8 cellular contexts compared by ENCODE assay signal in the genomic region with DNA sequence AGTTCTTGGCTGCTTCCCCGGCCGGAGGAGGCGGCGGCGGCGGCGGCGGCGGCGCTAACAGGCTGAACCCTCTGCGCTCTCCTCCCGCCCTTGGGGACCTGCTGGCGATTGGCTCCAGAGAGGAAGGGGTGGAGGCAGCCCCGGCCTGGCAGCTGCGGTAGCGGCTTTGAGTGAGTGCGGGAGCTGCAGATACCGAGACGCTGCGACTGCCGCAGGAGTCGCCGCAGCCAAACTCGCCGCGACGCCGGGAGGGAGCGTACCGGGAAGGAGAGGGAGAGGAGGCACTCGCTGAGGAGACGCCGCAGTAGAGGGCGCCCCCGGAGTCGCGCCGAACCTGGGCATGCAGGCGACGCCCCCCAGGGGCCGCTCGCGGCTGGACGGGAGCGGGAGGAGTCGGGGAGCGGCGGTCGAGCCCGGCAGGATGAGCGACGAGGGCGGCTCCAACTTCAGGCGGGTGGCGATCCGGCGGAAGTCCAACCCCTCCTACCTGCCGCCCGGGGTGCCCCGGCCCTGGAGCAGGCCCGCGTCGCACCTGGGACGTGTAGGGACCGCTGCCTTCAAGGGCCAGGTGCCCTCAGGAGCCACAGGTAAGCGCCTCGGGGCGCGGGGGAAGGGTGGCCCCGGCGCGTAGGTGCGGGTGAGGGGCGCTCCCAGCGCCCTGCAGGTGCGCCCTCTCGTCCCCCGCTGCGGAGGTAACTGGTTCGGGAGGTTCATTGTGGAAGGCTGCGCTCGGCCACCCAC. TPM values are rescaled to one million over a fixed set of nuclear protein-coding genes. Genes with fewer than 3 reads are reported as not detected.
A peak's percentile ranks its signal among the peaks of the same experiment; 100 is the strongest.
DNase-seq lines count a peak whose midpoint lies in the region; ATAC-seq, FAIRE-seq and TF ChIP-seq lines count a peak whose summit lies in the region.

Gene FGD4 (plus strand): TSS at position 186 of the 741 bp plus-strand sequence.

- peaks cover 28 to 43% of the 10 kb centered on the region in 2 experiments for H3K79me2 ChIP-seq in H1 (ENCODE audit: control insufficient read depth in 1 of 2, insufficient read depth in 2 of 2, low read length in 2 of 2)

- peak in 4 of 5 donors; percentile 25 to 43 (median 36) for DNase-seq in CD4-positive, alpha-beta memory T cell
- DNase-seq in NCI-H345 treated with DMSO at 0.1 percent for 48 hours (lab: John Stamatoyannopoulos, UW; ENCODE audit: unreplicated experiment) (peak; percentile 76), H1 (ENCODE audit: low read depth in 1 of 2, low spot score in 2 of 2) (peak; percentile 66 to 90), lung (ENCODE audit: low spot score) (peak; percentile 87)
- peak; percentile 67 for DNase-seq in activated CD4-positive, alpha-beta T cell treated with anti-CD3 and anti-CD28 coated beads, Interleukin-2, amount 10 ng/mL, durations not matched to agents 7 days and 5 days
- peak; percentile 39 to 53 for DNase-seq in stimulated activated CD4-positive, alpha-beta T cell treated with anti-CD3 and anti-CD28 coated beads, Interleukin-4, amount 100 ng/mL, for 48 hours (ENCODE audit: low read depth in 2 of 2)

- H4K91ac ChIP-seq in H1 (replicated peaks; ENCODE audit: insufficient read length, low read length), result peak within 1 kb of the TSS; percentile 90

- TF ChIP-seq EP300 in H1 (IDR thresholded peaks at IDR 0.05; ENCODE audit: borderline replicate concordance in 1 of 2, low read depth in 2 of 2, low read length in 2 of 2), result 0 out of 3 replicates have a peak, but pooled peaks of 1 of the 2 experiments have one; percentile 12

- H3K36me3 ChIP-seq in CD4-positive, alpha-beta memory T cell (ENCODE audit: insufficient read depth, low read length), result no peaks in the 10 kb centered on the region
- H3K36me3 ChIP-seq in H1 (ENCODE audit: control insufficient read depth in 2 of 4, insufficient read depth in 4 of 4, low read length in 3 of 4), result peaks cover 0 to 12% (median 0%) of the 10 kb centered on the region in 4 experiments; a peak in 1 of 8 replicates
- H3K36me3 ChIP-seq in lung (ENCODE audit: control insufficient read depth in 2 of 2, insufficient read depth in 2 of 2, low read length in 2 of 2), result no peaks in the 10 kb centered on the region

- peak; percentile 21 to 86 for TF ChIP-seq POLR2A in H1 (IDR thresholded peaks at IDR 0.05; ENCODE audit: control extremely low read depth in 1 of 2, low read depth in 2 of 2, low read length in 2 of 2)

- peaks cover 22 to 33% of the 10 kb centered on the region in 2 donors for H3K27me3 Mint-ChIP-seq in CD4-positive, alpha-beta memory T cell
- peaks cover 52% of the 10 kb centered on the region for H3K27me3 Mint-ChIP-seq in activated CD4-positive, alpha-beta T cell treated with anti-CD3 and anti-CD28 coated beads, Interleukin-2, amount 10 ng/mL, durations not matched to agents 7 days and 5 days

- peaks cover 12% of the 10 kb centered on the region for H3K27me3 ChIP-seq in CD4-positive, alpha-beta memory T cell (ENCODE audit: insufficient read depth, low read length)
- H3K27me3 ChIP-seq in H1 (replicated peaks in 1 of 4; ENCODE audit: control insufficient read depth in 3 of 4, extremely low read depth in 1 of 4, insufficient read depth in 3 of 4, low read length in 3 of 4), result no peaks in the 10 kb centered on the region
- no peaks in the 10 kb centered on the region for H3K27me3 ChIP-seq in lung (ENCODE audit: control insufficient read depth, insufficient read depth)

- 2% methylated on average over 33 of the region's 82 CpGs; no CpG with 5 or more reads in 1 of the 2 experiments for WGBS in H1 (ENCODE audit: extremely low coverage in 1 of 2, insufficient coverage in 1 of 2, insufficient read length in 1 of 2, insufficient replicate concordance in 2 of 2, low coverage in 1 of 2, low lambda C conversion rate in 2 of 2, missing lambda C conversion rate in 1 of 2), 2 experiments
- 0 to 1% methylated on average over 62 to 82 of the region's 82 CpGs for WGBS in lung, 2 donors

- no peak within 1 kb of the TSS for H3K27ac ChIP-seq in CD4-positive, alpha-beta memory T cell (ENCODE audit: low read depth, low read length)
- H3K27ac ChIP-seq in H1 (ENCODE audit: low read depth, low read length), result peak within 1 kb of the TSS; percentile 91
- peak within 1 kb of the TSS; percentile 89 to 92 for H3K27ac ChIP-seq in lung (ENCODE audit: low read depth in 1 of 2, low read length in 1 of 2)

- H3K79me1 ChIP-seq in H1 (ENCODE audit: low read depth, low read length), result peaks cover 4% of the 10 kb centered on the region; the same call in 1 of the 2 replicates

- H3K23ac ChIP-seq in H1 (ENCODE audit: insufficient read length), result no peak within 1 kb of the TSS

- intact Hi-C loops in CD4-positive, alpha-beta memory T cell (cut with micrococcal nuclease), result no loop called here

- TF ChIP-seq CTCF in H1 (IDR thresholded peaks at IDR 0.05; ENCODE audit: control extremely low read depth in 1 of 3, insufficient read depth in 1 of 3, low read depth in 1 of 3, low read length in 3 of 3) (peak; percentile 56 to 87 (median 64)), lung (IDR thresholded peaks at IDR 0.05; ENCODE audit: control extremely low read depth, extremely low read depth) (no peak)

- peak within 1 kb of the TSS; percentile 55 for H3K4ac ChIP-seq in H1 (replicated peaks; ENCODE audit: insufficient read length, low read depth, low read length)

- peak within 1 kb of the TSS in 1 of 7 donors; percentile 24 for H3K27ac Mint-ChIP-seq in CD4-positive, alpha-beta memory T cell
- H3K27ac Mint-ChIP-seq in activated CD4-positive, alpha-beta T cell treated with anti-CD3 and anti-CD28 coated beads, Interleukin-2, amount 10 ng/mL, durations not matched to agents 7 days and 5 days, result no peak within 1 kb of the TSS

- POLR2A ChIA-PET in CD4-positive, alpha-beta memory T cell (lab: Charles Lee; ENCODE audit: partially characterized antibody), result no interaction called here
- POLR2A ChIA-PET in activated CD4-positive, alpha-beta T cell treated with anti-CD3 and anti-CD28 coated beads, Interleukin-2, amount 10 ng/mL, durations not matched to agents 7 days and 5 days (lab: Charles Lee), result interaction anchor here (0.7 kb wide), 2 partner anchors 40 to 55 kb away, joined by 3 read pairs; no protein-coding TSS in a partner anchor
- POLR2A ChIA-PET in H1 (lab: Charles Lee; ENCODE audit: partially characterized antibody), result interaction anchor here (0.6 to 2.1 kb wide), 21 partner anchors 8 to 280 kb away, joined by 3 to 12 read pairs (median 4); partner anchors contain the start of gene DNM1L

- H3K9ac ChIP-seq in H1 (replicated peaks in 1 of 4; ENCODE audit: extremely low read depth in 1 of 4, low read depth in 3 of 4, low read length in 3 of 4), result peak within 1 kb of the TSS; percentile 78 to 85 (median 82)

- peaks cover 13% of the 10 kb centered on the region for H3K4me1 ChIP-seq in CD4-positive, alpha-beta memory T cell (ENCODE audit: insufficient read depth, low read length)
- H3K4me1 ChIP-seq in H1 (replicated peaks in 1 of 4; ENCODE audit: control insufficient read depth in 3 of 4, insufficient read depth in 4 of 4, low read length in 3 of 4) (peaks cover 3 to 12% (median 7%) of the 10 kb centered on the region in 4 experiments; a peak in 5 of 7 replicates), lung (ENCODE audit: control insufficient read depth in 2 of 2, insufficient read depth in 2 of 2, low read length in 2 of 2) (peaks cover 0 to 7% of the 10 kb centered on the region in 2 donors)

- CTCF ChIA-PET in CD4-positive, alpha-beta memory T cell (lab: Charles Lee; ENCODE audit: partially characterized antibody), result no interaction called here
- CTCF ChIA-PET in activated CD4-positive, alpha-beta T cell treated with anti-CD3 and anti-CD28 coated beads, Interleukin-2, amount 10 ng/mL, durations not matched to agents 7 days and 5 days (lab: Charles Lee), result interaction anchor here (0.7 to 1.1 kb wide), 2 partner anchors 9 to 356 kb away, joined by 3 read pairs; partner anchors contain the start of gene YARS2
- CTCF ChIA-PET in H1 (lab: Charles Lee; ENCODE audit: partially characterized antibody), result interaction anchor here (0.7 to 1.8 kb wide), 9 partner anchors 8 to 269 kb away, joined by 3 to 8 read pairs (median 4); no protein-coding TSS in a partner anchor

- ATAC-seq in GM19372 (IDR thresholded peaks at IDR 0.05; ENCODE audit: low read depth, unreplicated experiment) (peak; percentile 84), HG03439 (IDR thresholded peaks at IDR 0.05; ENCODE audit: unreplicated experiment) (peak; percentile 83), lung (ENCODE audit: insufficient read depth, low FRiP score) (peak; percentile 96)

- peak within 1 kb of the TSS; percentile 95; the same call in 1 of the 2 replicates for H2BK5ac ChIP-seq in H1 (ENCODE audit: low read depth, low read length)

- H3K9me3 ChIP-seq in CD4-positive, alpha-beta memory T cell (ENCODE audit: control insufficient read depth in 1 of 2, low read length in 2 of 2), result no peaks in the 10 kb centered on the region
- H3K9me3 ChIP-seq in H1 (ENCODE audit: insufficient read depth in 2 of 2, low read depth in 1 of 2, low read length in 1 of 2), result no peaks in the 10 kb centered on the region
- no peaks in the 10 kb centered on the region for H3K9me3 ChIP-seq in lung (ENCODE audit: control insufficient read depth in 2 of 2, insufficient read depth in 1 of 2, low read length in 1 of 2)

- peaks cover 5 to 12% (median 8%) of the 10 kb centered on the region in 4 donors for H3K4me1 Mint-ChIP-seq in CD4-positive, alpha-beta memory T cell
- peaks cover 12% of the 10 kb centered on the region for H3K4me1 Mint-ChIP-seq in activated CD4-positive, alpha-beta T cell treated with anti-CD3 and anti-CD28 coated beads, Interleukin-2, amount 10 ng/mL, durations not matched to agents 7 days and 5 days

- no peaks in the 10 kb centered on the region for H3K36me3 Mint-ChIP-seq in CD4-positive, alpha-beta memory T cell
- H3K36me3 Mint-ChIP-seq in activated CD4-positive, alpha-beta T cell treated with anti-CD3 and anti-CD28 coated beads, Interleukin-2, amount 10 ng/mL, durations not matched to agents 7 days and 5 days (ENCODE audit: low read depth), result no peaks in the 10 kb centered on the region

- no peak within 1 kb of the TSS for H2AFZ ChIP-seq in H1 (ENCODE audit: low read length)

- peak within 1 kb of the TSS; percentile 64 for H2BK12ac ChIP-seq in H1 (ENCODE audit: low read depth, low read length)

- no peak within 1 kb of the TSS for H3K14ac ChIP-seq in H1 (ENCODE audit: insufficient read length)

- H2AK5ac ChIP-seq in H1 (ENCODE audit: low read depth, low read length), result peak within 1 kb of the TSS; percentile 7; the same call in 1 of the 2 replicates

- peak within 1 kb of the TSS in 1 of 2 donors; percentile 55 for H3K4me3 ChIP-seq in CD4-positive, alpha-beta memory T cell (ENCODE audit: low read length in 2 of 2)
- H3K4me3 ChIP-seq in H1 (ENCODE audit: extremely low read depth in 1 of 4, insufficient read depth in 2 of 4, low read depth in 3 of 4, low read length in 4 of 4), result peak within 1 kb of the TSS; percentile 76 to 88 (median 80)
- peak within 1 kb of the TSS; percentile 81 for H3K4me3 ChIP-seq in lung

- H4K20me1 ChIP-seq in H1 (replicated peaks in 1 of 2; ENCODE audit: control insufficient read depth in 1 of 2, insufficient read depth in 2 of 2, low read length in 2 of 2), result peaks cover 0 to 2% of the 10 kb centered on the region in 2 experiments

- no peak within 1 kb of the TSS for H2BK20ac ChIP-seq in H1 (ENCODE audit: low read length)

- TF ChIP-seq RAD21 in H1 (IDR thresholded peaks at IDR 0.05 in 1 of 2, conservative IDR thresholded peaks at IDR 0.05 in 1 of 2; ENCODE audit: low read depth in 2 of 2, low read length in 2 of 2), result peak; percentile 44 to 57; a peak in 3 of 4 replicates

- H4K8ac ChIP-seq in H1 (ENCODE audit: extremely low read depth, insufficient read depth, low read length), result peak within 1 kb of the TSS; percentile 96

- H3K23me2 ChIP-seq in H1 (ENCODE audit: low read depth, low read length), result peaks cover 3% of the 10 kb centered on the region

- peak within 1 kb of the TSS; percentile 83 to 95 (median 90) for H3K4me3 Mint-ChIP-seq in CD4-positive, alpha-beta memory T cell
- H3K4me3 Mint-ChIP-seq in activated CD4-positive, alpha-beta T cell treated with anti-CD3 and anti-CD28 coated beads, Interleukin-2, amount 10 ng/mL, durations not matched to agents 7 days and 5 days, result peak within 1 kb of the TSS; percentile 85

- H4K5ac ChIP-seq in H1 (ENCODE audit: insufficient read length, low read depth, low read length), result peak within 1 kb of the TSS; percentile 92

- H3K9me3 Mint-ChIP-seq in CD4-positive, alpha-beta memory T cell, result no peaks in the 10 kb centered on the region
- H3K9me3 Mint-ChIP-seq in activated CD4-positive, alpha-beta T cell treated with anti-CD3 and anti-CD28 coated beads, Interleukin-2, amount 10 ng/mL, durations not matched to agents 7 days and 5 days, result no peaks in the 10 kb centered on the region

- peak within 1 kb of the TSS; percentile 98 for H3K18ac ChIP-seq in H1 (ENCODE audit: extremely low read depth, low read length)

- peak within 1 kb of the TSS; percentile 82 to 95 for H3K4me2 ChIP-seq in H1 (ENCODE audit: insufficient read depth in 1 of 2, low read depth in 2 of 2, low read length in 2 of 2)

- H3K56ac ChIP-seq in H1 (replicated peaks; ENCODE audit: insufficient read length, low read depth, low read length), result peak within 1 kb of the TSS; percentile 98

- 0 out of 2 replicates have a peak within 1 kb of the TSS, but pooled peaks have one; percentile 7 for H2BK15ac ChIP-seq in H1 (ENCODE audit: low read length)

- no peak for FAIRE-seq in H1 (lab: Jason Lieb, UNC)

- H2BK120ac ChIP-seq in H1 (replicated peaks; ENCODE audit: low read depth, low read length), result peak within 1 kb of the TSS; percentile 72

RNA-seq across cellular contexts. Expression of gene FGD4, which starts in this region (rescaled TPM):
- total RNA-seq in CD4-positive, alpha-beta memory T cell, result under 1 TPM; 0.23 to 0.47 TPM
- polyA plus RNA-seq in CD4-positive, alpha-beta memory T cell, result under 1 TPM in 1 of 2 donors, not detected in 1; 0.34 TPM
- under 1 TPM; 0.17 to 0.22 TPM for total RNA-seq in activated CD4-positive, alpha-beta T cell treated with anti-CD3 and anti-CD28 coated beads, Interleukin-2, amount 10 ng/mL, durations not matched to agents 7 days and 5 days
- 44.5 and 48.2 TPM in 2 replicates for total RNA-seq in H1 (2021; fragmentation: NEBNext Ultra II Directional; extraction: Animal tissue kit (Norgen Biotek cat#: 25700))
- polyA plus RNA-seq in H1 (2011; rRNA removed), result 7.1 and 8.5 TPM in 2 replicates
- 12.2 TPM for polyA plus RNA-seq in H1 (2011; cell fraction: cytosol; rRNA removed)
- 21.7 TPM for polyA plus RNA-seq in H1 (2011; cell fraction: nucleus; rRNA removed)
- polyA plus RNA-seq in H1 (2012, experiment 1 of 2), result 10.5 to 16.0 TPM (median 13.6 TPM) in 4 replicates
- 1.5 TPM for polyA plus RNA-seq in H1 (2012, experiment 2 of 2)
- 16.1 TPM for polyA plus RNA-seq in H1 (2013, experiment 1 of 2)
- 15.0 TPM for polyA plus RNA-seq in H1 (2013, experiment 2 of 2)
- polyA minus RNA-seq in H1 (2011; rRNA and poly(A)+ RNA removed), result 79.9 and 132 TPM in 2 replicates
- 72.6 TPM for polyA minus RNA-seq in H1 (2011; cell fraction: cytosol; rRNA and poly(A)+ RNA removed)
- polyA minus RNA-seq in H1 (2011; cell fraction: nucleus; rRNA and poly(A)+ RNA removed), result 192 TPM
- 10 to 100 TPM; 35.1 to 64.6 TPM for total RNA-seq in lung
- 10 to 100 TPM in 1 of 2 donors, 1 to 10 TPM in 1; 4.8 to 13.2 TPM for polyA plus RNA-seq in lung

Comparison
In these comparisons a context has a peak if more than half of its experiments do, and no peak if none do; other contexts are left out.
1. RNA of gene FGD4 (total RNA-seq): 35.1 to 64.6 TPM in lung and 44.5 to 48.2 TPM in H1; 0.23 to 0.47 TPM in CD4-positive, alpha-beta memory T cell and 0.17 to 0.22 TPM in activated CD4-positive, alpha-beta T cell treated with anti-CD3 and anti-CD28 coated beads, Interleukin-2, amount 10 ng/mL, durations not matched to agents 7 days and 5 days; every median in the first group is over 10 times any median in the second.
2. Peak in DNase-seq in CD4-positive, alpha-beta memory T cell; RNA of the gene not detected or under 1 TPM.
3. Peak in DNase-seq in activated CD4-positive, alpha-beta T cell treated with anti-CD3 and anti-CD28 coated beads, Interleukin-2, amount 10 ng/mL, durations not matched to agents 7 days and 5 days; RNA of the gene not detected or under 1 TPM.
4. DNase-seq: peak in every context shown above with its lines; median percentile 87 in lung; 78 in H1; 76 in NCI-H345 treated with DMSO at 0.1 percent for 48 hours; 67 in activated CD4-positive, alpha-beta T cell treated with anti-CD3 and anti-CD28 coated beads, Interleukin-2, amount 10 ng/mL, durations not matched to agents 7 days and 5 days; 46 in stimulated activated CD4-positive, alpha-beta T cell treated with anti-CD3 and anti-CD28 coated beads, Interleukin-4, amount 100 ng/mL, for 48 hours; 36 in CD4-positive, alpha-beta memory T cell.
5. Peak in every context shown above with its lines, with median percentiles within 50 percentile points of each other: ATAC-seq.